ENCODE assay signal across 20 cellular contexts in the genomic region with DNA sequence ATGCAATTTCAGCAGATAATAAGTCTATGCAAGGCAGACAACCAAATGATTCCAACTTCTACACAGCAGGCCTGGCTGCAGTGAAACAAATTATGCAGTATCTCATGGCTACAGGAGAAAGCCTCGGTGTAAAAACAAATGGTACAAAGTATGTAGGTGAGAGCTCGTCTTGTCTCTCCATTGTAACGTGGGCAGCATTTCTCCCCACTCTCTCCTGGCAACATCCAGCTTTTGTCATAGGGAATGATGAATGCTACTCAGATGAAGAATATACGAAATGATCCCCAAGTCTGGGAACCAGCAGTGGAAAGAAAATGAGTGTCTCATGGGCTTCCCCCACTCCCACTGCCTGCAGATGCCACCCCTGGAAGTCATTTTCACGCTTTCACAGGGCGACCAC.
"Had no signal": no experiment of that assay in that cellular context is flagged by ENCODE, and none has a peak within 500 bp of the region (broad histone marks: within the 10 kb centered on the region; RNA-seq: fewer than 3 reads in every experiment).

No MANE protein-coding gene starts in this region.

- H3K9me3 Mint-ChIP-seq: activated CD4-positive, alpha-beta memory T cell treated with anti-CD3 and anti-CD28 coated beads for 36 hours; activated T-helper 1 cell treated with anti-CD3 and anti-CD28 coated beads, Interleukin-12 subunit alpha, Interleukin-12 subunit beta, Interleukin-2, Interleukin-4 antibody, amounts not matched to agents 30 ng/mL and 10 ng/mL and 1 ng/mL, durations not matched to agents 14 hours and 24 hours and 36 hours; naive B cell had no signal

- H3K4me3 ChIP-seq: adrenal gland, esophagus muscularis mucosa, hepatocyte, lung, right atrium auricular region, SK-N-MC, skin epidermis, transverse colon had no signal

- H3K27me3 ChIP-seq: adrenal gland, esophagus muscularis mucosa, hepatocyte, right atrium auricular region, transverse colon had no signal

- H3K4me2 ChIP-seq: hepatocyte had no signal

- H3K27me3 Mint-ChIP-seq: activated CD4-positive, alpha-beta memory T cell treated with anti-CD3 and anti-CD28 coated beads for 36 hours; naive B cell had no signal

- H3K27ac ChIP-seq: adrenal gland, esophagus muscularis mucosa, hepatocyte, right atrium auricular region, SK-N-MC, transverse colon had no signal

- H3K36me3 ChIP-seq: adrenal gland, esophagus muscularis mucosa, right atrium auricular region, transverse colon had no signal

- H2AFZ ChIP-seq: hepatocyte had no signal

- DNase-seq: activated CD4-positive, alpha-beta memory T cell treated with anti-CD3 and anti-CD28 coated beads for 36 hours; activated naive CD4-positive, alpha-beta T cell treated with Interleukin-2 at 50 U/mL for 16 hours; adrenal gland; islet precursor cell; naive B cell; posterior cingulate gyrus; stimulated activated CD4-positive, alpha-beta T cell treated with anti-CD3 and anti-CD28 coated beads, Interleukin-4, amount 100 ng/mL, for 24 hours; stimulated activated naive CD4-positive, alpha-beta T cell treated with Interleukin-2 at 50 U/mL for 16 hours; substantia nigra; T-helper 9 cell; transverse colon had no signal

- ATAC-seq: activated CD4-positive, CD25-positive, alpha-beta regulatory T cell treated with anti-CD3 and anti-CD28 coated beads, Interleukin-2, amount 50 U/mL, for 24 hours had no signal

- H3K9me3 ChIP-seq: adrenal gland, esophagus muscularis mucosa, right atrium auricular region, transverse colon had no signal

- H3K4me3 Mint-ChIP-seq: activated CD4-positive, alpha-beta memory T cell treated with anti-CD3 and anti-CD28 coated beads for 36 hours had no signal

- FAIRE-seq: colon had no signal
